In genomic region chr16:70534949-70535348, GRCh38 we compare ENCODE assay signal across 1 cellular context.
TF ChIP-seq lines count a peak whose summit lies in the region.

No MANE protein-coding gene starts in this region.

TF ChIP-seq in IMR-90, 13 proteins besides CTCF, POLR2A, EP300 and RAD21:
- no peak for TF ChIP-seq CHD1 (IDR thresholded peaks at IDR 0.05; ENCODE audit: low read depth, low read length)
- TF ChIP-seq RCOR1 (IDR thresholded peaks at IDR 0.05; ENCODE audit: insufficient replicate concordance, low read length): no peak
- TF ChIP-seq NFE2L2 (IDR thresholded peaks at IDR 0.05; ENCODE audit: low read depth, low read length): no peak
- TF ChIP-seq FOS (IDR thresholded peaks at IDR 0.05; ENCODE audit: low read depth, low read length): no peak
